In the genomic region with DNA sequence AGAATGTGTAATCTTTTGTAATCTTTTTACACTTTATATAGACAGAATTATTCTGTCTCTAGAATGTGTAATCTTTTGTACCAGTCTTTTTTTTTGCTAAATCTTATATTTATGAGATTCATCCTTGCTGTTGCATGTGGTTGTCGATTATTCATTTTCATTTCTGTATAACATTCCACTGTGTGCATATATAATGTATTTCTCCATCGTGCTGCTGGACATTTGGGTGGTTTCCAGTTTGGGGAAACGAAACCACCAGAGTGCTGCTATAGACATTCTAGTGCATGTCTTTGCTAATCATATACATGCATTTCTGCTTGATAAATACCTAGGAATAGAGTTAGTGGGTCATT, we compare ENCODE assay signal across 15 cellular contexts.
A peak's percentile ranks its signal among the peaks of the same experiment; 100 is the strongest.
DNase-seq lines count a peak whose midpoint lies in the region; ATAC-seq, FAIRE-seq and TF ChIP-seq lines count a peak whose summit lies in the region.
"Had no signal": no experiment of that assay in that cellular context is flagged by ENCODE, and none has a peak within 500 bp of the region (broad histone marks: within the 10 kb centered on the region; RNA-seq: fewer than 3 reads in every experiment).

No MANE protein-coding gene starts in this region.

- H3K4me3 ChIP-seq in GM12878 (no peak overlapping the region), MG63 (no peak overlapping the region)
- H3K4me3 ChIP-seq: GM23338, skin epidermis had no signal

- no peak for FAIRE-seq in GM12878 (lab: Jason Lieb, UNC)

- H3K79me2 ChIP-seq in GM12878 (ENCODE audit: control insufficient read depth, insufficient read depth, low read length) = no peaks in the 10 kb centered on the region

- SMC1A ChIA-PET in GM12878 (lab: Charles Lee; ENCODE audit: uncharacterized antibody, unreplicated experiment) = interaction anchor here (1.0 to 6.6 kb wide), 10 partner anchors 8 to 269 kb away, joined by 3 to 36 read pairs (median 6); no protein-coding TSS in a partner anchor

- intact Hi-C loops in GM12878 (cut with micrococcal nuclease; ENCODE audit: unreplicated experiment) (loop anchor here (5.0 kb wide), 1 partner anchor 54 kb away; no protein-coding TSS in a partner anchor), left ventricle myocardium superior (cut with micrococcal nuclease) (no loop called here)

- peak overlapping the region; percentile 48 for H3K27ac ChIP-seq in GM12878 (ENCODE audit: control insufficient read depth, insufficient read depth)
- H3K27ac ChIP-seq: neutrophil, skin epidermis had no signal

- in situ Hi-C loops in GM12878 (cut with MboI) = no loop called here

- no TSS peak for BruUV-seq in GM12878 (replicated peaks; lab: Mats Ljungman, UMichigan)

- no peak for TF ChIP-seq CTCF in GM12878 (IDR thresholded peaks at IDR 0.05 in 2 of 3, conservative IDR thresholded peaks at IDR 0.05 in 1 of 3; ENCODE audit: control insufficient read depth in 2 of 3, extremely low read depth in 1 of 3, insufficient read depth in 1 of 3, low read depth in 3 of 3, low read length in 3 of 3)

- no peak overlapping the region for H3K9ac ChIP-seq in GM12878 (ENCODE audit: control insufficient read depth, insufficient read depth, low read length)

- ATAC-seq in GM18868 (IDR thresholded peaks at IDR 0.05; ENCODE audit: unreplicated experiment) = peak; percentile 61
- peak; percentile 49 for ATAC-seq in GM21717 (IDR thresholded peaks at IDR 0.05; ENCODE audit: unreplicated experiment)
- ATAC-seq in HG03342 (IDR thresholded peaks at IDR 0.05; ENCODE audit: unreplicated experiment) = peak; percentile 46
- ATAC-seq in GM12878 = peak; percentile 79
- ATAC-seq in left ventricle myocardium superior = no peak
- ATAC-seq: activated T-cell treated with anti-CD3 and anti-CD28 coated beads, Interleukin-2, amount 50 U/mL, for 72 hours; GM23338 had no signal

- DNase-seq in GM12878 (ENCODE audit: low read depth, low spot score) = peak; percentile 40
- DNase-seq in NCI-H128 (lab: John Stamatoyannopoulos, UW; ENCODE audit: unreplicated experiment) = no peak
- DNase-seq in left ventricle myocardium superior = no peak
- no peak for DNase-seq in MG63
- DNase-seq: activated CD4-positive, alpha-beta T cell treated with anti-CD3 and anti-CD28 coated beads for 4 hours; activated T-cell treated with anti-CD3 and anti-CD28 coated beads, Interleukin-2, amount 50 U/mL, for 72 hours; amniotic stem cell; CD4-positive, CD25-positive, alpha-beta regulatory T cell; cortex of kidney had no signal

- peaks cover 37% of the 10 kb centered on the region for H3K4me1 ChIP-seq in GM12878 (ENCODE audit: control insufficient read depth, insufficient read depth, low read length)

- POLR2A ChIA-PET in GM12878 (lab: Charles Lee) = no interaction called here

- no peaks in the 10 kb centered on the region for H3K9me3 ChIP-seq in GM12878 (replicated peaks; ENCODE audit: control insufficient read depth, insufficient read depth, low read length)
- no peaks in the 10 kb centered on the region for H3K9me3 ChIP-seq in MG63
- H3K9me3 ChIP-seq: neutrophil had no signal

- H3K4me2 ChIP-seq in GM12878 (ENCODE audit: control insufficient read depth, insufficient read depth) = peak overlapping the region; percentile 1; the same call in 1 of the 2 replicates
- H3K4me2 ChIP-seq: GM23338 had no signal

- peak; percentile 44 to 74; a peak in 2 of 4 replicates for TF ChIP-seq EP300 in GM12878 (IDR thresholded peaks at IDR 0.05; ENCODE audit: borderline replicate concordance in 1 of 2, control insufficient read depth in 1 of 2, low read depth in 2 of 2, low read length in 2 of 2)

- no peaks in the 10 kb centered on the region; a peak in 1 of 4 replicates for H3K36me3 ChIP-seq in GM12878 (ENCODE audit: control insufficient read depth in 2 of 2, insufficient read depth in 2 of 2, low read length in 1 of 2)
- no peaks in the 10 kb centered on the region for H3K36me3 ChIP-seq in MG63
- H3K36me3 ChIP-seq: neutrophil had no signal

- 0% methylated on average over 3 of the region's 3 CpGs for WGBS in GM12878 (ENCODE audit: insufficient coverage, insufficient replicate concordance, low lambda C conversion rate, missing lambda C conversion rate)

- CTCF ChIA-PET in GM12878 (lab: Yijun Ruan, JAX) = interaction anchor here (0.6 to 9.0 kb wide), 9 partner anchors 8 to 149 kb away, joined by 3 to 111 read pairs (median 6); no protein-coding TSS in a partner anchor

- no peak overlapping the region for H2AFZ ChIP-seq in GM12878 (ENCODE audit: control insufficient read depth, low read depth, low read length)
- H2AFZ ChIP-seq: GM23338 had no signal

- no peaks in the 10 kb centered on the region for H4K20me1 ChIP-seq in GM12878 (ENCODE audit: control insufficient read depth, insufficient read depth)

- H3K27me3 ChIP-seq in GM12878 (replicated peaks in 1 of 2; ENCODE audit: control insufficient read depth in 2 of 2, insufficient read depth in 2 of 2, low read length in 1 of 2) (no peaks in the 10 kb centered on the region), MG63 (no peaks in the 10 kb centered on the region)

- TF ChIP-seq RAD21 in GM12878 (IDR thresholded peaks at IDR 0.05; ENCODE audit: insufficient read depth, low read depth, low read length) = no peak

- TF ChIP-seq POLR2A in GM12878 (IDR thresholded peaks at IDR 0.05; ENCODE audit: low read depth, low read length) = no peak

- RAD21 ChIA-PET in GM12878 (lab: Charles Lee; ENCODE audit: unreplicated experiment) = interaction anchor here (0.7 to 5.1 kb wide), 6 partner anchors 8 to 271 kb away, joined by 3 to 38 read pairs (median 6); no protein-coding TSS in a partner anchor

TF ChIP-seq in GM12878, 131 proteins besides CTCF, POLR2A, EP300 and RAD21 (continues in another document):
- TF ChIP-seq, protein P1, sequence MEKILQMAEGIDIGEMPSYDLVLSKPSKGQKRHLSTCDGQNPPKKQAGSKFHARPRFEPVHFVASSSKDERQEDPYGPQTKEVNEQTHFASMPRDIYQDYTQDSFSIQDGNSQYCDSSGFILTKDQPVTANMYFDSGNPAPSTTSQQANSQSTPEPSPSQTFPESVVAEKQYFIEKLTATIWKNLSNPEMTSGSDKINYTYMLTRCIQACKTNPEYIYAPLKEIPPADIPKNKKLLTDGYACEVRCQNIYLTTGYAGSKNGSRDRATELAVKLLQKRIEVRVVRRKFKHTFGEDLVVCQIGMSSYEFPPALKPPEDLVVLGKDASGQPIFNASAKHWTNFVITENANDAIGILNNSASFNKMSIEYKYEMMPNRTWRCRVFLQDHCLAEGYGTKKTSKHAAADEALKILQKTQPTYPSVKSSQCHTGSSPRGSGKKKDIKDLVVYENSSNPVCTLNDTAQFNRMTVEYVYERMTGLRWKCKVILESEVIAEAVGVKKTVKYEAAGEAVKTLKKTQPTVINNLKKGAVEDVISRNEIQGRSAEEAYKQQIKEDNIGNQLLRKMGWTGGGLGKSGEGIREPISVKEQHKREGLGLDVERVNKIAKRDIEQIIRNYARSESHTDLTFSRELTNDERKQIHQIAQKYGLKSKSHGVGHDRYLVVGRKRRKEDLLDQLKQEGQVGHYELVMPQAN (conservative IDR thresholded peaks at IDR 0.05) = no peak
- TF ChIP-seq RUNX3 (IDR thresholded peaks at IDR 0.05; ENCODE audit: low read length) = peak; percentile 64
- TF ChIP-seq MXI1 (IDR thresholded peaks at IDR 0.05; ENCODE audit: low read depth, low read length) = no peak
- no peak for TF ChIP-seq POLR2AphosphoS5 (IDR thresholded peaks at IDR 0.05; ENCODE audit: low read length)
- TF ChIP-seq DPF2 (IDR thresholded peaks at IDR 0.05) = peak; percentile 83
- 0 out of 2 replicates have a peak, but pooled peaks have one; percentile 3 for TF ChIP-seq FOXM1 (IDR thresholded peaks at IDR 0.05; ENCODE audit: low read depth, low read length)
- TF ChIP-seq SPI1 (IDR thresholded peaks at IDR 0.05; ENCODE audit: borderline replicate concordance, insufficient read depth, low read depth, low read length) = peak; percentile 80; the same call in 1 of the 2 replicates
- peak; percentile 57; the same call in 1 of the 2 replicates for TF ChIP-seq IKZF1 (conservative IDR thresholded peaks at IDR 0.05)
- TF ChIP-seq IKZF2 (IDR thresholded peaks at IDR 0.05) = peak; percentile 63 to 70; a peak in 2 of 4 replicates
- TF ChIP-seq IRF4 (IDR thresholded peaks at IDR 0.05; ENCODE audit: low read depth, low read length) = peak; percentile 62; the same call in 1 of the 2 replicates
- TF ChIP-seq MTA3 (IDR thresholded peaks at IDR 0.05; ENCODE audit: borderline replicate concordance, low read length) = no peak
- TF ChIP-seq EED (IDR thresholded peaks at IDR 0.05; ENCODE audit: low read depth) = 0 out of 2 replicates have a peak, but pooled peaks have one; percentile 19
- TF ChIP-seq MTA2 (IDR thresholded peaks at IDR 0.05; ENCODE audit: low read depth) = peak; percentile 47
- 0 out of 2 replicates have a peak, but pooled peaks have one; percentile 3 for TF ChIP-seq GATAD2B (conservative IDR thresholded peaks at IDR 0.05; ENCODE audit: low read depth)
- TF ChIP-seq NFIC (IDR thresholded peaks at IDR 0.05; ENCODE audit: low read depth, low read length) = peak; percentile 74; the same call in 1 of the 2 replicates
- TF ChIP-seq, protein P2, sequence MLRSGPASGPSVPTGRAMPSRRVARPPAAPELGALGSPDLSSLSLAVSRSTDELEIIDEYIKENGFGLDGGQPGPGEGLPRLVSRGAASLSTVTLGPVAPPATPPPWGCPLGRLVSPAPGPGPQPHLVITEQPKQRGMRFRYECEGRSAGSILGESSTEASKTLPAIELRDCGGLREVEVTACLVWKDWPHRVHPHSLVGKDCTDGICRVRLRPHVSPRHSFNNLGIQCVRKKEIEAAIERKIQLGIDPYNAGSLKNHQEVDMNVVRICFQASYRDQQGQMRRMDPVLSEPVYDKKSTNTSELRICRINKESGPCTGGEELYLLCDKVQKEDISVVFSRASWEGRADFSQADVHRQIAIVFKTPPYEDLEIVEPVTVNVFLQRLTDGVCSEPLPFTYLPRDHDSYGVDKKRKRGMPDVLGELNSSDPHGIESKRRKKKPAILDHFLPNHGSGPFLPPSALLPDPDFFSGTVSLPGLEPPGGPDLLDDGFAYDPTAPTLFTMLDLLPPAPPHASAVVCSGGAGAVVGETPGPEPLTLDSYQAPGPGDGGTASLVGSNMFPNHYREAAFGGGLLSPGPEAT (IDR thresholded peaks at IDR 0.05; ENCODE audit: low read depth) = peak; percentile 97
- no peak for TF ChIP-seq YBX1 (IDR thresholded peaks at IDR 0.05)
- 0 out of 4 replicates have a peak, but pooled peaks of 1 of the 2 experiments have one; percentile 23 for TF ChIP-seq ETV6 (conservative IDR thresholded peaks at IDR 0.05 in 1 of 2, IDR thresholded peaks at IDR 0.05 in 1 of 2; ENCODE audit: borderline replicate concordance in 1 of 2, low read depth in 1 of 2)
